ENCODE assay signal across 8 cellular contexts in the genomic region with DNA sequence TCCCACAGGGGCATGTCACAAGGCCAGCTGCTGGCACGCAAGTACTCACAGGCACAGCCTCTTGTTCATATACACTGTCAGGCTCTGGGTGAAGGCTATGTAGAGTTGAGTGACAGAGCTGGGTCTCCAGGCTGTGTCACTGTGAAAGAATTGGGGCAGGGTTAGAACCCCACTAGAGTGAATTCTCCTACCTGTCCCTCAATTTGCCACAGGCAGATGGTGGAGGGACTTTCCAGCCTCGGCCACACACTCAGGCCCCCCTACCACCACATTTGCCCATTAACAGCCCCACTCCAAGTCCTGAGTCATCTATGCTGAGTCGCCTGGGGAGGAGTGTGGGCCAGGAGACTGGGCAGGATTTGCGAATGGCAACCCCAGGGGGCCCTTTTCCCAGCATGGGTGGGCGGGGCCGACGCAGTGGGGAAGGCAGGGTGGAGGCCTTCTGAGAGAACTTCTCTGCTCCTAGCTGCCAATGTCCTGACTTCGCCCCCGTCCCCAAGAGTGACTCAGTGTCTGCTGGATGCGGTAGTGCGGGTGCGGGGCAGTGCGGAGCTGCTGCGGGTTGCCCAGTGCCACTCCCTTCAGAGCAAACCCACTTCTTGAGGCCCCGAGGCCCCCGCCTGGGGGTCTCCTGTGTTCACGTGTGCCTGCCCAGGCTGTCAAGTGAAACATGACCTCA. TPM values are rescaled to one million over a fixed set of nuclear protein-coding genes. Genes with fewer than 3 reads are reported as not detected.
DNase-seq lines count a peak whose midpoint lies in the region; ATAC-seq, FAIRE-seq and TF ChIP-seq lines count a peak whose summit lies in the region.

No MANE protein-coding gene starts in this region.

- TF ChIP-seq CTCF in H1 (IDR thresholded peaks at IDR 0.05; ENCODE audit: control extremely low read depth in 1 of 3, insufficient read depth in 1 of 3, low read depth in 1 of 3, low read length in 3 of 3) (no peak), osteocyte (IDR thresholded peaks at IDR 0.05) (no peak), prostate gland (IDR thresholded peaks at IDR 0.05) (no peak), esophagus squamous epithelium (IDR thresholded peaks at IDR 0.05) (no peak)

- H4K91ac ChIP-seq in H1 (replicated peaks; ENCODE audit: insufficient read length, low read length): peak overlapping the region; percentile 88

- WGBS in H1 (ENCODE audit: extremely low coverage in 1 of 2, insufficient coverage in 1 of 2, insufficient read length in 1 of 2, insufficient replicate concordance in 2 of 2, low coverage in 1 of 2, low lambda C conversion rate in 2 of 2, missing lambda C conversion rate in 1 of 2), 2 experiments: 27% methylated on average over 12 of the region's 17 CpGs; no CpG with 5 or more reads in 1 of the 2 experiments
- WGBS in prostate gland: 64% methylated on average over 17 of the region's 17 CpGs
- WGBS in esophagus squamous epithelium, 2 donors: 24 to 47% methylated on average over 3 to 15 of the region's 17 CpGs

- H3K27ac ChIP-seq in H1 (ENCODE audit: low read depth, low read length) (no peak overlapping the region), prostate gland (no peak overlapping the region), esophagus squamous epithelium (peak overlapping the region in 2 of 4 donors; percentile 57 to 66)

- H3K36me3 ChIP-seq in H1 (ENCODE audit: control insufficient read depth in 2 of 4, insufficient read depth in 4 of 4, low read length in 3 of 4): no peaks in the 10 kb centered on the region
- no peaks in the 10 kb centered on the region for H3K36me3 ChIP-seq in prostate gland
- H3K36me3 ChIP-seq in esophagus squamous epithelium: no peaks in the 10 kb centered on the region

- TF ChIP-seq EP300 in H1 (IDR thresholded peaks at IDR 0.05; ENCODE audit: borderline replicate concordance in 1 of 2, low read depth in 2 of 2, low read length in 2 of 2): no peak

- H3K18ac ChIP-seq in H1 (ENCODE audit: extremely low read depth, low read length): peak overlapping the region; percentile 89

- no peak overlapping the region for H3K14ac ChIP-seq in H1 (ENCODE audit: insufficient read length)

- DNase-seq in activated naive CD4-positive, alpha-beta T cell treated with Interleukin-2 at 50 U/mL for 16 hours: peak; percentile 42
- DNase-seq in activated naive CD4-positive, alpha-beta T cell treated with anti-CD3 and anti-CD28 coated beads, Interleukin-2, amount 50 U/mL, for 72 hours (ENCODE audit: low spot score in 2 of 2): no peak
- DNase-seq in NCI-H524 treated with DMSO at 0.1 percent for 48 hours (lab: John Stamatoyannopoulos, UW): peak; percentile 72
- peak in 1 of 2 experiments; percentile 69 for DNase-seq in H1 (ENCODE audit: low read depth in 1 of 2, low spot score in 2 of 2)
- peak; percentile 95 for DNase-seq in osteocyte (ENCODE audit: extremely low spot score, unreplicated experiment)
- DNase-seq in prostate gland (ENCODE audit: low spot score): no peak
- no peak for DNase-seq in esophagus squamous epithelium (lab: John Stamatoyannopoulos, UW)
- DNase-seq in Kasumi-1 (lab: John Stamatoyannopoulos, UW): no peak

- no peaks in the 10 kb centered on the region for H3K79me1 ChIP-seq in H1 (ENCODE audit: low read depth, low read length)

- H4K8ac ChIP-seq in H1 (ENCODE audit: extremely low read depth, insufficient read depth, low read length): no peak overlapping the region

- H2BK12ac ChIP-seq in H1 (ENCODE audit: low read depth, low read length): peak overlapping the region; percentile 96

- peak overlapping the region; percentile 84 for H2AK5ac ChIP-seq in H1 (ENCODE audit: low read depth, low read length)

- H2BK15ac ChIP-seq in H1 (ENCODE audit: low read length): peak overlapping the region; percentile 88

- H3K9me3 Mint-ChIP-seq in activated naive CD4-positive, alpha-beta T cell treated with anti-CD3 and anti-CD28 coated beads, Interleukin-2, amount 50 U/mL, for 72 hours: no peaks in the 10 kb centered on the region
- no peaks in the 10 kb centered on the region for H3K9me3 Mint-ChIP-seq in osteocyte (ENCODE audit: unreplicated experiment)

- peaks cover 25% of the 10 kb centered on the region; the same call in 1 of the 2 replicates for H3K23me2 ChIP-seq in H1 (ENCODE audit: low read depth, low read length)

- no peak overlapping the region for H2BK120ac ChIP-seq in H1 (replicated peaks; ENCODE audit: low read depth, low read length)

- no peak overlapping the region for H3K4me3 Mint-ChIP-seq in osteocyte (ENCODE audit: unreplicated experiment)

- no peak for FAIRE-seq in H1 (lab: Jason Lieb, UNC)

- peak overlapping the region in 3 of 4 experiments; percentile 29 to 64 (median 54); a peak in 6 of 8 replicates for H3K4me3 ChIP-seq in H1 (ENCODE audit: extremely low read depth in 1 of 4, insufficient read depth in 2 of 4, low read depth in 3 of 4, low read length in 4 of 4)
- no peak overlapping the region for H3K4me3 ChIP-seq in prostate gland
- H3K4me3 ChIP-seq in esophagus squamous epithelium: no peak overlapping the region

- H3K4me1 ChIP-seq in H1 (replicated peaks in 1 of 4; ENCODE audit: control insufficient read depth in 3 of 4, insufficient read depth in 4 of 4, low read length in 3 of 4) (peaks cover 3 to 44% (median 29%) of the 10 kb centered on the region in 4 experiments), prostate gland (replicated peaks) (peaks cover 9% of the 10 kb centered on the region), esophagus squamous epithelium (peaks cover 17 to 40% (median 37%) of the 10 kb centered on the region in 3 donors)

- H2AFZ ChIP-seq in H1 (ENCODE audit: low read length): no peak overlapping the region

- H2BK5ac ChIP-seq in H1 (ENCODE audit: low read depth, low read length): peak overlapping the region; percentile 84; the same call in 1 of the 2 replicates

- POLR2A ChIA-PET in H1 (lab: Charles Lee; ENCODE audit: partially characterized antibody): interaction anchor here (1.0 to 7.7 kb wide), 10 partner anchors 12 to 96 kb away, joined by 3 to 76 read pairs (median 8); a partner anchor contains a TSS

- TF ChIP-seq POLR2A in H1 (IDR thresholded peaks at IDR 0.05; ENCODE audit: control extremely low read depth in 1 of 2, low read depth in 2 of 2, low read length in 2 of 2) (no peak), prostate gland (IDR thresholded peaks at IDR 0.05) (no peak), esophagus squamous epithelium (IDR thresholded peaks at IDR 0.05) (no peak)

- peaks cover 90% of the 10 kb centered on the region for H3K4me1 Mint-ChIP-seq in osteocyte (ENCODE audit: unreplicated experiment)

- TF ChIP-seq RAD21 in H1 (IDR thresholded peaks at IDR 0.05 in 1 of 2, conservative IDR thresholded peaks at IDR 0.05 in 1 of 2; ENCODE audit: low read depth in 2 of 2, low read length in 2 of 2): no peak

- no peaks in the 10 kb centered on the region for H3K27me3 Mint-ChIP-seq in osteocyte (ENCODE audit: unreplicated experiment)

- no peak overlapping the region for H3K56ac ChIP-seq in H1 (replicated peaks; ENCODE audit: insufficient read length, low read depth, low read length)

- H3K27ac Mint-ChIP-seq in activated naive CD4-positive, alpha-beta T cell treated with anti-CD3 and anti-CD28 coated beads, Interleukin-2, amount 50 U/mL, for 72 hours: no peak overlapping the region
- peak overlapping the region; percentile 99 for H3K27ac Mint-ChIP-seq in osteocyte (ENCODE audit: unreplicated experiment)

- H3K27me3 ChIP-seq in H1 (replicated peaks in 1 of 4; ENCODE audit: control insufficient read depth in 3 of 4, extremely low read depth in 1 of 4, insufficient read depth in 3 of 4, low read length in 3 of 4) (peaks cover 24 to 42% (median 36%) of the 10 kb centered on the region in 4 experiments), prostate gland (replicated peaks; ENCODE audit: insufficient read depth) (peaks cover 2% of the 10 kb centered on the region), esophagus squamous epithelium (peaks cover 0 to 49% (median 14%) of the 10 kb centered on the region in 4 donors)

- H3K9me3 ChIP-seq in H1 (ENCODE audit: insufficient read depth in 2 of 2, low read depth in 1 of 2, low read length in 1 of 2) (no peaks in the 10 kb centered on the region), prostate gland (no peaks in the 10 kb centered on the region), esophagus squamous epithelium (no peaks in the 10 kb centered on the region)

- ATAC-seq in activated naive CD4-positive, alpha-beta T cell treated with anti-CD3 and anti-CD28 coated beads, Interleukin-2, amount 50 U/mL, for 72 hours: no peak

- H3K36me3 Mint-ChIP-seq in activated naive CD4-positive, alpha-beta T cell treated with anti-CD3 and anti-CD28 coated beads, Interleukin-2, amount 50 U/mL, for 72 hours: no peaks in the 10 kb centered on the region
- H3K36me3 Mint-ChIP-seq in osteocyte (ENCODE audit: unreplicated experiment): no peaks in the 10 kb centered on the region

- no peak overlapping the region for H3K4ac ChIP-seq in H1 (replicated peaks; ENCODE audit: insufficient read length, low read depth, low read length)

- intact Hi-C loops in prostate gland (cut with DNase I): no loop called here
- intact Hi-C loops in esophagus squamous epithelium (cut with DNase I): no loop called here

- peak overlapping the region; percentile 29; the same call in 1 of the 2 replicates for H2BK20ac ChIP-seq in H1 (ENCODE audit: low read length)

- H3K79me2 ChIP-seq in H1 (ENCODE audit: control insufficient read depth in 1 of 2, insufficient read depth in 2 of 2, low read length in 2 of 2): no peaks in the 10 kb centered on the region

- peaks cover 0 to 3% of the 10 kb centered on the region in 2 experiments for H4K20me1 ChIP-seq in H1 (replicated peaks in 1 of 2; ENCODE audit: control insufficient read depth in 1 of 2, insufficient read depth in 2 of 2, low read length in 2 of 2)

- CTCF ChIA-PET in H1 (lab: Charles Lee; ENCODE audit: partially characterized antibody): interaction anchor here (0.5 to 8.4 kb wide), 15 partner anchors 9 to 224 kb away, joined by 3 to 81 read pairs (median 5); no protein-coding TSS in a partner anchor

- no peak overlapping the region for H3K23ac ChIP-seq in H1 (ENCODE audit: insufficient read length)

- peak overlapping the region in 1 of 4 experiments; percentile 2; a peak in 1 of 7 replicates for H3K9ac ChIP-seq in H1 (replicated peaks in 1 of 4; ENCODE audit: extremely low read depth in 1 of 4, low read depth in 3 of 4, low read length in 3 of 4)

- H4K5ac ChIP-seq in H1 (ENCODE audit: insufficient read length, low read depth, low read length): no peak overlapping the region

- peak overlapping the region; percentile 96 to 97 for H3K4me2 ChIP-seq in H1 (ENCODE audit: insufficient read depth in 1 of 2, low read depth in 2 of 2, low read length in 2 of 2)

RNA-seq across cellular contexts. Expression of a gene that starts 50.3 kb away (rescaled TPM):
- total RNA-seq in activated naive CD4-positive, alpha-beta T cell treated with anti-CD3 and anti-CD28 coated beads, Interleukin-2, amount 50 U/mL, for 72 hours: not detected
- 0.06 and 0.13 TPM in 2 replicates for total RNA-seq in H1 (2021; fragmentation: NEBNext Ultra II Directional; extraction: Animal tissue kit (Norgen Biotek cat#: 25700))
- polyA plus RNA-seq in H1 (2011; rRNA removed): 0.14 and 0.25 TPM in 2 replicates
- polyA plus RNA-seq in H1 (2011; cell fraction: cytosol; rRNA removed): 0.23 TPM
- polyA plus RNA-seq in H1 (2011; cell fraction: nucleus; rRNA removed): 0.48 TPM
- polyA plus RNA-seq in H1 (2012, experiment 1 of 2): 0.09 to 0.24 TPM (median 0.15 TPM) in 4 replicates
- polyA plus RNA-seq in H1 (2012, experiment 2 of 2): 0.14 TPM
- polyA plus RNA-seq in H1 (2013, experiment 1 of 2): 0.06 TPM
- 0.09 TPM for polyA plus RNA-seq in H1 (2013, experiment 2 of 2)
- 0.17 TPM in 1 of 2 replicates, not detected in the other for polyA minus RNA-seq in H1 (2011; rRNA and poly(A)+ RNA removed)
- not detected for polyA minus RNA-seq in H1 (2011; cell fraction: cytosol; rRNA and poly(A)+ RNA removed)
- 0.20 TPM for polyA minus RNA-seq in H1 (2011; cell fraction: nucleus; rRNA and poly(A)+ RNA removed)
- total RNA-seq in osteocyte (0.57 and 0.62 TPM in 2 replicates), prostate gland (under 1 TPM; 0.46 to 0.74 TPM), esophagus squamous epithelium (not detected)

Comparison
In these comparisons a context has a peak if more than half of its experiments do, and no peak if none do; other contexts are left out.
1. DNase-seq: peak in activated naive CD4-positive, alpha-beta T cell treated with Interleukin-2 at 50 U/mL for 16 hours (single experiment), NCI-H524 treated with DMSO at 0.1 percent for 48 hours (single experiment) and osteocyte (single experiment); none in activated naive CD4-positive, alpha-beta T cell treated with anti-CD3 and anti-CD28 coated beads, Interleukin-2, amount 50 U/mL, for 72 hours (0 of 2), prostate gland (single experiment), esophagus squamous epithelium (single experiment) and Kasumi-1 (0 of 2).
2. H3K4me3 ChIP-seq: peak in H1 (3 of 4); none in prostate gland (0 of 2) and esophagus squamous epithelium (0 of 4).